19 cellular contexts compared by ENCODE assay signal in the genomic region with DNA sequence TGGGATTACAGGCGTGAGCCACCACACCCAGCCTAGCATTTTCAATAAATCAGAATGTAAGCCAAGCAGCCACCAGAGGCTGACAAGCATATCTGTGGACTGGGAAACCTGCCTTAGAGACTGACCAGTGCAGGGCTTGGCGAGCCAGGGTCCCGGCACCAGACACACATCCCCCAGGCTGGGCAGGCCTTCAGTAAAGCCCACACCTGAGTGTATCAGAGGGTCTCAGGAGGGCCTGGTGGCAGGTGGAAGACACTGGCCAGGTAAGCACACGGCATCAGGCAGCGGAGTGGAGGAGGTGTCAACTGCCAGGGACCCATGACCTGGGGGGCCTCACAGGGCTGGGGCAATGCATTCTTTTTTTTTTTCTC.
A peak's percentile ranks its signal among the peaks of the same experiment; 100 is the strongest.
DNase-seq lines count a peak whose midpoint lies in the region; ATAC-seq and TF ChIP-seq lines count a peak whose summit lies in the region.
"Had no signal": no experiment of that assay in that cellular context is flagged by ENCODE, and none has a peak within 500 bp of the region (broad histone marks: within the 10 kb centered on the region; RNA-seq: fewer than 3 reads in every experiment).

No MANE protein-coding gene starts in this region.

- TF ChIP-seq EP300 in esophagus muscularis mucosa (IDR thresholded peaks at IDR 0.05), result no peak

- peak overlapping the region; percentile 76 for H3K4me2 ChIP-seq in HCT116 (ENCODE audit: low read length)

- 97% methylated on average over 3 of the region's 5 CpGs for WGBS in esophagus muscularis mucosa

- H3K4me1 ChIP-seq in HCT116 (ENCODE audit: control insufficient read depth in 1 of 2, insufficient read depth in 2 of 2, low read length in 2 of 2) (peaks cover 29 to 57% of the 10 kb centered on the region in 2 experiments), esophagus muscularis mucosa (peaks cover 40 to 63% (median 48%) of the 10 kb centered on the region in 4 donors), lower lobe of right lung (peaks cover 15% of the 10 kb centered on the region), skeletal muscle tissue (ENCODE audit: control insufficient read depth in 3 of 3, insufficient read depth in 3 of 3, low read length in 3 of 3) (peaks cover 29 to 36% (median 30%) of the 10 kb centered on the region in 3 donors)

- intact Hi-C loops in HCT116 (cut with micrococcal nuclease), result no loop called here
- intact Hi-C loops in esophagus muscularis mucosa (cut with DNase I), result no loop called here
- intact Hi-C loops in lower lobe of right lung (cut with DNase I), result no loop called here

- H3K79me2 ChIP-seq in HCT116 (ENCODE audit: insufficient read depth, low read length), result no peaks in the 10 kb centered on the region

- H3K4me3 ChIP-seq in HCT116 (replicated peaks in 1 of 2; ENCODE audit: low read depth in 1 of 2, low read length in 2 of 2), result no peak overlapping the region
- H3K4me3 ChIP-seq in esophagus muscularis mucosa, result no peak overlapping the region
- H3K4me3 ChIP-seq in lower lobe of right lung, result no peak overlapping the region
- no peak overlapping the region for H3K4me3 ChIP-seq in skeletal muscle tissue (ENCODE audit: low read length in 3 of 3)
- H3K4me3 ChIP-seq: GM12878, left lung, MG63 had no signal

- DNase-seq in HCT116 (ENCODE audit: low read depth, low spot score) (no peak), esophagus muscularis mucosa (ENCODE audit: extremely low spot score) (no peak), lower lobe of right lung (no peak), NCI-H1105 treated with DMSO at 0.1 percent for 48 hours (lab: John Stamatoyannopoulos, UW) (no peak), KBM-7 (no peak)
- DNase-seq in activated CD4-positive, alpha-beta T cell treated with anti-CD3 and anti-CD28 coated beads, Interleukin-2, amount 50 U/mL, for 1 hour, result no peak
- no peak for DNase-seq in activated CD4-positive, alpha-beta T cell treated with anti-CD3 and anti-CD28 coated beads for 4 hours
- DNase-seq: activated CD4-positive, alpha-beta T cell treated with anti-CD3 and anti-CD28 coated beads, Interleukin-2, amount 10 ng/mL, durations not matched to agents 24 days and 14 days; activated CD8-positive, alpha-beta memory T cell treated with anti-CD3 and anti-CD28 coated beads, Interleukin-2, amount 50 U/mL, for 4 hours; activated gamma-delta T cell; amygdala; foreskin melanocyte; left lung; MG63; NCI-H2171 treated with DMSO at 0.1 percent for 48 hours; NCI-H774; nucleus accumbens had no signal

- H3K9ac ChIP-seq in HCT116 (ENCODE audit: low read length), result peak overlapping the region; percentile 19; the same call in 1 of the 2 replicates
- H3K9ac ChIP-seq in skeletal muscle tissue (ENCODE audit: low read depth in 1 of 3, low read length in 3 of 3), result peak overlapping the region in 1 of 3 donors; percentile 3

- H3K9me3 ChIP-seq in HCT116 (ENCODE audit: control insufficient read depth in 1 of 2, insufficient read depth in 1 of 2, low read depth in 1 of 2, low read length in 2 of 2) (no peaks in the 10 kb centered on the region), esophagus muscularis mucosa (no peaks in the 10 kb centered on the region), lower lobe of right lung (no peaks in the 10 kb centered on the region), skeletal muscle tissue (ENCODE audit: control insufficient read depth in 3 of 3, low read length in 3 of 3) (no peaks in the 10 kb centered on the region)
- H3K9me3 ChIP-seq: left lung, MG63 had no signal

- no peak for TF ChIP-seq CTCF in HCT116 (IDR thresholded peaks at IDR 0.05 in 2 of 3, conservative IDR thresholded peaks at IDR 0.05 in 1 of 3; ENCODE audit: borderline replicate concordance in 1 of 3, insufficient read depth in 1 of 3, low read depth in 2 of 3, low read length in 2 of 3)
- no peak for TF ChIP-seq CTCF in esophagus muscularis mucosa (IDR thresholded peaks at IDR 0.05)
- TF ChIP-seq CTCF in lower lobe of right lung (IDR thresholded peaks at IDR 0.05), result no peak

- RAD21 ChIA-PET in HCT116 (lab: Charles Lee; ENCODE audit: low non-redundant PET in 1 of 2, low total read pairs in 2 of 2, uncharacterized antibody in 2 of 2, unreplicated experiment in 2 of 2), result no interaction called here

- no peaks in the 10 kb centered on the region for H4K20me1 ChIP-seq in HCT116 (ENCODE audit: insufficient read depth)

- H3K27me3 ChIP-seq in HCT116 (ENCODE audit: insufficient read depth, low read length), result no peaks in the 10 kb centered on the region
- no peaks in the 10 kb centered on the region for H3K27me3 ChIP-seq in esophagus muscularis mucosa
- no peaks in the 10 kb centered on the region for H3K27me3 ChIP-seq in lower lobe of right lung (ENCODE audit: low read depth)
- no peaks in the 10 kb centered on the region for H3K27me3 ChIP-seq in skeletal muscle tissue (ENCODE audit: control insufficient read depth in 3 of 3, insufficient read depth in 3 of 3, low read length in 3 of 3)
- H3K27me3 ChIP-seq: left lung, MG63 had no signal

- TF ChIP-seq POLR2A in HCT116 (IDR thresholded peaks at IDR 0.05; ENCODE audit: borderline replicate concordance, extremely low read depth, insufficient read depth, insufficient read length) (no peak), esophagus muscularis mucosa (IDR thresholded peaks at IDR 0.05; ENCODE audit: low read depth) (no peak)

- no peak for TF ChIP-seq RAD21 in HCT116 (IDR thresholded peaks at IDR 0.05; ENCODE audit: low read depth)

- no peaks in the 10 kb centered on the region for H3K9me2 ChIP-seq in HCT116 (ENCODE audit: insufficient read depth)

- POLR2A ChIA-PET in HCT116 (lab: Charles Lee), result no interaction called here

- H3K36me3 ChIP-seq in HCT116 (ENCODE audit: control insufficient read depth in 1 of 2, insufficient read depth in 2 of 2, low read length in 2 of 2) (no peaks in the 10 kb centered on the region), esophagus muscularis mucosa (no peaks in the 10 kb centered on the region), lower lobe of right lung (no peaks in the 10 kb centered on the region), skeletal muscle tissue (ENCODE audit: control insufficient read depth in 3 of 3, insufficient read depth in 3 of 3, low read length in 3 of 3) (no peaks in the 10 kb centered on the region)
- H3K36me3 ChIP-seq: left lung, MG63 had no signal

- no peak overlapping the region for H3K27ac ChIP-seq in HCT116 (ENCODE audit: low read depth, low read length)
- peak overlapping the region; percentile 68 to 88 (median 80) for H3K27ac ChIP-seq in esophagus muscularis mucosa (replicated peaks in 1 of 4)
- H3K27ac ChIP-seq in lower lobe of right lung, result peak overlapping the region; percentile 67
- peak overlapping the region; percentile 89 for H3K27ac ChIP-seq in skeletal muscle tissue (ENCODE audit: low read depth, low read length)

- ATAC-seq in HCT116 (no peak), lower lobe of right lung (no peak)

- BruUV-seq in HCT116 (replicated peaks; lab: Mats Ljungman, UMichigan), result no TSS peak

- in situ Hi-C loops in KBM-7 (cut with MboI; ENCODE audit: low pct_unique_long_range_greater_than_20kb, low sequenced_read_pairs), result no loop called here

- H2AFZ ChIP-seq in HCT116 (ENCODE audit: low read depth, low read length, poor library complexity, severe bottlenecking), result no peak overlapping the region

- CTCF ChIA-PET in HCT116 (lab: Charles Lee), result no interaction called here

TF ChIP-seq in HCT116, 20 proteins besides CTCF, POLR2A, EP300 and RAD21:
- TF ChIP-seq POLR2AphosphoS5 (IDR thresholded peaks at IDR 0.05; ENCODE audit: low read depth, low read length), result no peak
- no peak for TF ChIP-seq ZNF274 (IDR thresholded peaks at IDR 0.05; ENCODE audit: low read depth, low read length)
- TF ChIP-seq ZFX (IDR thresholded peaks at IDR 0.05), result no peak
- TF ChIP-seq, protein P1, sequence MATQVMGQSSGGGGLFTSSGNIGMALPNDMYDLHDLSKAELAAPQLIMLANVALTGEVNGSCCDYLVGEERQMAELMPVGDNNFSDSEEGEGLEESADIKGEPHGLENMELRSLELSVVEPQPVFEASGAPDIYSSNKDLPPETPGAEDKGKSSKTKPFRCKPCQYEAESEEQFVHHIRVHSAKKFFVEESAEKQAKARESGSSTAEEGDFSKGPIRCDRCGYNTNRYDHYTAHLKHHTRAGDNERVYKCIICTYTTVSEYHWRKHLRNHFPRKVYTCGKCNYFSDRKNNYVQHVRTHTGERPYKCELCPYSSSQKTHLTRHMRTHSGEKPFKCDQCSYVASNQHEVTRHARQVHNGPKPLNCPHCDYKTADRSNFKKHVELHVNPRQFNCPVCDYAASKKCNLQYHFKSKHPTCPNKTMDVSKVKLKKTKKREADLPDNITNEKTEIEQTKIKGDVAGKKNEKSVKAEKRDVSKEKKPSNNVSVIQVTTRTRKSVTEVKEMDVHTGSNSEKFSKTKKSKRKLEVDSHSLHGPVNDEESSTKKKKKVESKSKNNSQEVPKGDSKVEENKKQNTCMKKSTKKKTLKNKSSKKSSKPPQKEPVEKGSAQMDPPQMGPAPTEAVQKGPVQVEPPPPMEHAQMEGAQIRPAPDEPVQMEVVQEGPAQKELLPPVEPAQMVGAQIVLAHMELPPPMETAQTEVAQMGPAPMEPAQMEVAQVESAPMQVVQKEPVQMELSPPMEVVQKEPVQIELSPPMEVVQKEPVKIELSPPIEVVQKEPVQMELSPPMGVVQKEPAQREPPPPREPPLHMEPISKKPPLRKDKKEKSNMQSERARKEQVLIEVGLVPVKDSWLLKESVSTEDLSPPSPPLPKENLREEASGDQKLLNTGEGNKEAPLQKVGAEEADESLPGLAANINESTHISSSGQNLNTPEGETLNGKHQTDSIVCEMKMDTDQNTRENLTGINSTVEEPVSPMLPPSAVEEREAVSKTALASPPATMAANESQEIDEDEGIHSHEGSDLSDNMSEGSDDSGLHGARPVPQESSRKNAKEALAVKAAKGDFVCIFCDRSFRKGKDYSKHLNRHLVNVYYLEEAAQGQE (IDR thresholded peaks at IDR 0.05; ENCODE audit: low read depth), result no peak
- TF ChIP-seq YY1 (IDR thresholded peaks at IDR 0.05; ENCODE audit: extremely low read depth, insufficient replicate concordance, low read depth, low read length), result no peak
- TF ChIP-seq CEBPB (IDR thresholded peaks at IDR 0.05; ENCODE audit: low read depth), result no peak
- no peak for TF ChIP-seq EGR1 (IDR thresholded peaks at IDR 0.05; ENCODE audit: low read depth)
- no peak for TF ChIP-seq FOSL1 (IDR thresholded peaks at IDR 0.05; ENCODE audit: low read depth)
- TF ChIP-seq SRF (IDR thresholded peaks at IDR 0.05; ENCODE audit: low read depth), result no peak
- TF ChIP-seq TCF7L2 (IDR thresholded peaks at IDR 0.05; ENCODE audit: borderline replicate concordance, extremely low read depth, insufficient read depth, insufficient read length), result no peak
- no peak for TF ChIP-seq EZH2 (IDR thresholded peaks at IDR 0.05)
- TF ChIP-seq, protein P2, sequence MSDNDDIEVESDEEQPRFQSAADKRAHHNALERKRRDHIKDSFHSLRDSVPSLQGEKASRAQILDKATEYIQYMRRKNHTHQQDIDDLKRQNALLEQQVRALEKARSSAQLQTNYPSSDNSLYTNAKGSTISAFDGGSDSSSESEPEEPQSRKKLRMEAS (IDR thresholded peaks at IDR 0.05), result no peak
